Comparison of ENCODE assay signal across 8 cellular contexts in the genomic region with DNA sequence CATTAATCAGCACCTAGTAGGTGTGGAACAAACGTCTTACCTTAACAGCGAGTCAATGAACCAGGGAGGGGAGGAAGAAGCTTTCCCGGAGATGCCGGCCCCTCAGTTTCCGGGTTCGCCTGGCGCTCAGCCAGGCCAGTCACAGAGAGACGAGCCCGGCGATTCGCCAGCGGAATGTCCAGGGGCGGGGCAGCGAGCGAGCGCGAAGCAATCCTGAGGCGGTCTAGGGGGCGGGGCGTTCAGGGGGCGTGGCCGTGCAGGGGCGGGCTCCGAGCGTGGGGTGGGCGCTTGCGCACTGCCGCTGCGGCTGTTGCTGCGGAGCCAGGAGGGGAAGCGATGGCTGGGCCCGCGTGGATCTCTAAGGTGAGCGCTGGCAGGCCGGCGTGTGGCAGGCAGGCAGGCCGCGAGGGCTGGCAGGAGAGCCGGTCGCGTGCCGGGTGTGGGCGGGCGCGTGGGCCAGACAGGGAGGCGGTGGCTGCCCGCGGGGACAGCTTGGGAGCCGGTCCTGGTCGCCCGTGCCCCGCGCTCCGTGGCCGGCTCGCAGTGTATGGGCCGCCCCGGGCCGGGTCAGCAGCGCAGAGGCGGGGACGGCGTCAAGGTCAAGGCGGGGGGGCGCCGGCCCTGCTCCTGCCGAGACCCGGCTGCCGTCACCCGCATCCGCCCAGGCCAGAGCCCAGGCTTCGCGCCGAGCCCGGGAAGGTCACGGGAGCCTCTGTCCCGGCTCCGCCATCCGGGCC. TPM values are rescaled to one million over a fixed set of nuclear protein-coding genes. Genes with fewer than 3 reads are reported as not detected.
A peak's percentile ranks its signal among the peaks of the same experiment; 100 is the strongest.
DNase-seq lines count a peak whose midpoint lies in the region; ATAC-seq and TF ChIP-seq lines count a peak whose summit lies in the region.

TSS of gene IDH3A (plus strand) at position 295 of the 737 bp plus-strand sequence. CDS start at position 337, 42 bp downstream.

- H3K4me3 ChIP-seq in coronary artery, result peak within 1 kb of the TSS; percentile 99

- no peaks in the 10 kb centered on the region for H3K27me3 Mint-ChIP-seq in activated CD4-positive, alpha-beta T cell treated with anti-CD3 and anti-CD28 coated beads, Interleukin-2, amount 10 ng/mL, durations not matched to agents 7 days and 5 days

- no peak for TF ChIP-seq CTCF in coronary artery (IDR thresholded peaks at IDR 0.05)

- peaks cover 15% of the 10 kb centered on the region for H3K36me3 Mint-ChIP-seq in activated CD4-positive, alpha-beta T cell treated with anti-CD3 and anti-CD28 coated beads, Interleukin-2, amount 10 ng/mL, durations not matched to agents 7 days and 5 days (ENCODE audit: low read depth)

- POLR2A ChIA-PET in activated CD4-positive, alpha-beta T cell treated with anti-CD3 and anti-CD28 coated beads, Interleukin-2, amount 10 ng/mL, durations not matched to agents 7 days and 5 days (lab: Charles Lee), result interaction anchor here (0.7 to 1.0 kb wide), 2 partner anchors 19 to 23 kb away, joined by 3 to 4 read pairs; no protein-coding TSS in a partner anchor

- DNase-seq in C1 segment of cervical spinal cord (lab: John Stamatoyannopoulos, UW) (peak; percentile 87 to 99 (median 97)), NCI-H69 (lab: John Stamatoyannopoulos, UW) (peak; percentile 96), coronary artery (ENCODE audit: low spot score) (peak; percentile 98), left kidney (ENCODE audit: low read depth, low spot score) (peak; percentile 99)
- peak; percentile 100 for DNase-seq in activated CD4-positive, alpha-beta T cell treated with anti-CD3 and anti-CD28 coated beads, Interleukin-2, amount 10 ng/mL, durations not matched to agents 7 days and 5 days
- DNase-seq in stimulated activated CD4-positive, alpha-beta T cell treated with anti-CD3 and anti-CD28 coated beads, Interleukin-1b, Interleukin-23, amount 100 ng/mL, for 48 hours, result peak; percentile 99

- CTCF ChIA-PET in activated CD4-positive, alpha-beta T cell treated with anti-CD3 and anti-CD28 coated beads, Interleukin-2, amount 10 ng/mL, durations not matched to agents 7 days and 5 days (lab: Charles Lee), result interaction anchor here (0.7 to 2.4 kb wide), 12 partner anchors 8 to 46 kb away, joined by 3 to 8 read pairs (median 5); no protein-coding TSS in a partner anchor

- H3K27ac ChIP-seq in coronary artery, result peak within 1 kb of the TSS; percentile 68 to 97

- no peaks in the 10 kb centered on the region for H3K9me3 Mint-ChIP-seq in activated CD4-positive, alpha-beta T cell treated with anti-CD3 and anti-CD28 coated beads, Interleukin-2, amount 10 ng/mL, durations not matched to agents 7 days and 5 days

- H3K4me3 Mint-ChIP-seq in activated CD4-positive, alpha-beta T cell treated with anti-CD3 and anti-CD28 coated beads, Interleukin-2, amount 10 ng/mL, durations not matched to agents 7 days and 5 days, result peak within 1 kb of the TSS; percentile 96

- peaks cover 41% of the 10 kb centered on the region for H3K4me1 Mint-ChIP-seq in activated CD4-positive, alpha-beta T cell treated with anti-CD3 and anti-CD28 coated beads, Interleukin-2, amount 10 ng/mL, durations not matched to agents 7 days and 5 days

- ATAC-seq in GM19351 (IDR thresholded peaks at IDR 0.05; ENCODE audit: unreplicated experiment), result peak; percentile 83
- ATAC-seq in HG03520 (IDR thresholded peaks at IDR 0.05; ENCODE audit: unreplicated experiment), result peak; percentile 85

- peak within 1 kb of the TSS; percentile 94 for H3K27ac Mint-ChIP-seq in activated CD4-positive, alpha-beta T cell treated with anti-CD3 and anti-CD28 coated beads, Interleukin-2, amount 10 ng/mL, durations not matched to agents 7 days and 5 days

RNA-seq across cellular contexts. Expression of gene IDH3A, which starts in this region (rescaled TPM):
- total RNA-seq in activated CD4-positive, alpha-beta T cell treated with anti-CD3 and anti-CD28 coated beads, Interleukin-2, amount 10 ng/mL, durations not matched to agents 7 days and 5 days, result 10 to 100 TPM; 65.1 to 71.2 TPM

Comparison
In these comparisons a context has a peak if more than half of its experiments do, and no peak if none do; other contexts are left out.
1. Peak in every context shown above with its lines: DNase-seq, ATAC-seq, H3K4me3 ChIP-seq and H3K27ac ChIP-seq.